8 cellular contexts compared by ENCODE assay signal in genomic region chr9:121200346-121200745, GRCh38. TPM values are rescaled to one million over a fixed set of nuclear protein-coding genes. Genes with fewer than 3 reads are reported as not detected.
DNase-seq lines count a peak whose midpoint lies in the region; ATAC-seq and TF ChIP-seq lines count a peak whose summit lies in the region.

No MANE protein-coding gene starts in this region.

- H3K4me1 Mint-ChIP-seq in naive B cell: peaks cover 61 to 65% (median 62%) of the 10 kb centered on the region in 3 donors

- ATAC-seq in naive B cell (ENCODE audit: low read depth in 2 of 2) (no peak), GM21528 (IDR thresholded peaks at IDR 0.05; ENCODE audit: low FRiP score, unreplicated experiment) (no peak)

- TF ChIP-seq CTCF in AG09309 (IDR thresholded peaks at IDR 0.05; ENCODE audit: control insufficient read depth, insufficient read depth, low read depth, low read length, missing control alignments): no peak
- TF ChIP-seq CTCF in KMS-11 (conservative IDR thresholded peaks at IDR 0.05; ENCODE audit: low read depth, low read length): no peak
- no peak for TF ChIP-seq CTCF in choroid plexus epithelial cell (conservative IDR thresholded peaks at IDR 0.05; ENCODE audit: low read depth, low read length)

- peaks cover 62% of the 10 kb centered on the region for H3K79me2 ChIP-seq in KMS-11 (ENCODE audit: insufficient read depth, low read depth)

- peak overlapping the region; percentile 71; the same call in 1 of the 2 replicates for H3K9ac ChIP-seq in KMS-11

- peaks cover 53% of the 10 kb centered on the region for H3K4me1 ChIP-seq in KMS-11 (ENCODE audit: low read depth, poor library complexity, severe bottlenecking)

- no peak for DNase-seq in AG09309 (ENCODE audit: low read depth)
- DNase-seq in choroid plexus epithelial cell (ENCODE audit: low read depth): no peak
- no peak for DNase-seq in naive B cell
- no peak for DNase-seq in GM03348 (ENCODE audit: low spot score)
- DNase-seq in stimulated activated CD4-positive, alpha-beta T cell treated with anti-CD3 and anti-CD28 coated beads, Interleukin-4, amount 100 ng/mL, for 24 hours: no peak
- DNase-seq in NCI-H1105 (lab: John Stamatoyannopoulos, UW): no peak

- H3K4me3 ChIP-seq in AG09309 (ENCODE audit: control insufficient read depth, low read depth, low read length) (peak overlapping the region; percentile 89), KMS-11 (IDR thresholded peaks at IDR 0.05; ENCODE audit: insufficient read depth, low read depth, low read length) (no peak overlapping the region), choroid plexus epithelial cell (ENCODE audit: low read depth, low read length) (peak overlapping the region; percentile 91)

- H3K27me3 Mint-ChIP-seq in naive B cell: no peaks in the 10 kb centered on the region

- H4K20me1 ChIP-seq in KMS-11 (ENCODE audit: insufficient read depth): peaks cover 45% of the 10 kb centered on the region

- H3K4me2 ChIP-seq in KMS-11: peak overlapping the region; percentile 69

- H3K9me3 Mint-ChIP-seq in naive B cell: no peaks in the 10 kb centered on the region

- H3K36me3 ChIP-seq in KMS-11 (ENCODE audit: insufficient read depth): no peaks in the 10 kb centered on the region

- peak overlapping the region; percentile 87 to 98 (median 94) for H3K4me3 Mint-ChIP-seq in naive B cell

- H3K27ac ChIP-seq in KMS-11: peak overlapping the region; percentile 24; the same call in 1 of the 2 replicates

- no peaks in the 10 kb centered on the region for H3K36me3 Mint-ChIP-seq in naive B cell

- H3K27me3 ChIP-seq in KMS-11 (ENCODE audit: insufficient read depth, low read depth): no peaks in the 10 kb centered on the region

- H3K27ac Mint-ChIP-seq in naive B cell: peak overlapping the region in 5 of 6 donors; percentile 89 to 96 (median 92)

- no peak overlapping the region for H2AFZ ChIP-seq in KMS-11 (ENCODE audit: low read depth)

RNA-seq across cellular contexts. Expression of gene RAB14, which starts 1.3 kb away (rescaled TPM):
- polyA plus RNA-seq in naive B cell (ENCODE audit: low read depth in 6 of 6): 10 to 100 TPM; 42.2 to 49.1 (median 44.8) TPM
